16 cellular contexts compared by ENCODE assay signal in genomic region chr16:11072420-11073153, GRCh38.
DNase-seq lines count a peak whose midpoint lies in the region; ATAC-seq and TF ChIP-seq lines count a peak whose summit lies in the region.
"Had no signal": no experiment of that assay in that cellular context is flagged by ENCODE, and none has a peak within 500 bp of the region (broad histone marks: within the 10 kb centered on the region; RNA-seq: fewer than 3 reads in every experiment).

No MANE protein-coding gene starts in this region.

- H3K27me3 Mint-ChIP-seq in T-helper 1 cell treated with Interleukin-12 subunit alpha and Interleukin-12 subunit beta and Interleukin-4 antibody, amounts not matched to agents 30 μg/mL and 1 μg/mL, for 36 hours (ENCODE audit: low read depth): no peaks in the 10 kb centered on the region
- no peaks in the 10 kb centered on the region for H3K27me3 Mint-ChIP-seq in activated CD4-positive, alpha-beta memory T cell treated with anti-CD3 and anti-CD28 coated beads for 36 hours
- H3K27me3 Mint-ChIP-seq: effector memory CD8-positive, alpha-beta T cell; T-cell had no signal

- peaks cover 40% of the 10 kb centered on the region for H3K36me3 Mint-ChIP-seq in T-helper 1 cell treated with Interleukin-12 subunit alpha and Interleukin-12 subunit beta and Interleukin-4 antibody, amounts not matched to agents 30 μg/mL and 1 μg/mL, for 36 hours (ENCODE audit: low read depth)
- H3K36me3 Mint-ChIP-seq in activated CD4-positive, alpha-beta memory T cell treated with anti-CD3 and anti-CD28 coated beads for 36 hours: peaks cover 24% of the 10 kb centered on the region

- no peak for DNase-seq in T-helper 1 cell
- peak; percentile 49 for DNase-seq in EH (ENCODE audit: low read depth)
- DNase-seq in activated CD4-positive, alpha-beta memory T cell treated with anti-CD3 and anti-CD28 coated beads for 36 hours: no peak
- DNase-seq in fibroblast of peridontal ligament (ENCODE audit: extremely low read depth): peak; percentile 75
- no peak for DNase-seq in omental fat pad (ENCODE audit: low spot score)
- no peak for DNase-seq in NCI-H2196 (lab: John Stamatoyannopoulos, UW; ENCODE audit: unreplicated experiment)
- DNase-seq: ACHN; activated CD4-positive, alpha-beta T cell treated with anti-CD3 and anti-CD28 coated beads for 48 hours; effector memory CD8-positive, alpha-beta T cell; foreskin melanocyte; Karpas-422; NCI-H526; nephron progenitor cell; T-cell had no signal

- H3K27ac Mint-ChIP-seq in T-helper 1 cell treated with Interleukin-12 subunit alpha and Interleukin-12 subunit beta and Interleukin-4 antibody, amounts not matched to agents 30 μg/mL and 1 μg/mL, for 36 hours: peak overlapping the region; percentile 42
- H3K27ac Mint-ChIP-seq in activated CD4-positive, alpha-beta memory T cell treated with anti-CD3 and anti-CD28 coated beads for 36 hours: peak overlapping the region; percentile 76
- H3K27ac Mint-ChIP-seq: nephron progenitor cell, T-cell had no signal

- H3K4me1 Mint-ChIP-seq in T-helper 1 cell treated with Interleukin-12 subunit alpha and Interleukin-12 subunit beta and Interleukin-4 antibody, amounts not matched to agents 30 μg/mL and 1 μg/mL, for 36 hours (ENCODE audit: low read depth): peaks cover 53% of the 10 kb centered on the region
- H3K4me1 Mint-ChIP-seq in activated CD4-positive, alpha-beta memory T cell treated with anti-CD3 and anti-CD28 coated beads for 36 hours (ENCODE audit: low read depth): peaks cover 68% of the 10 kb centered on the region

- ATAC-seq in omental fat pad (ENCODE audit: low FRiP score): no peak
- no peak for ATAC-seq in HG02970 (IDR thresholded peaks at IDR 0.05; ENCODE audit: low FRiP score, unreplicated experiment)
- ATAC-seq: effector memory CD8-positive, alpha-beta T cell; T-cell had no signal

- POLR2A ChIA-PET in activated CD4-positive, alpha-beta memory T cell treated with anti-CD3 and anti-CD28 coated beads for 36 hours (lab: Charles Lee): interaction anchor here (1.1 kb wide), 1 partner anchor 20 kb away, joined by 3 read pairs; no protein-coding TSS in a partner anchor

- CTCF ChIA-PET in activated CD4-positive, alpha-beta memory T cell treated with anti-CD3 and anti-CD28 coated beads for 36 hours (lab: Charles Lee): no interaction called here

- no peaks in the 10 kb centered on the region for H3K9me3 Mint-ChIP-seq in T-helper 1 cell treated with Interleukin-12 subunit alpha and Interleukin-12 subunit beta and Interleukin-4 antibody, amounts not matched to agents 30 μg/mL and 1 μg/mL, for 36 hours
- no peaks in the 10 kb centered on the region for H3K9me3 Mint-ChIP-seq in activated CD4-positive, alpha-beta memory T cell treated with anti-CD3 and anti-CD28 coated beads for 36 hours
- H3K9me3 Mint-ChIP-seq: effector memory CD8-positive, alpha-beta T cell; nephron progenitor cell; T-cell had no signal

- no peak overlapping the region for H3K4me3 Mint-ChIP-seq in T-helper 1 cell treated with Interleukin-12 subunit alpha and Interleukin-12 subunit beta and Interleukin-4 antibody, amounts not matched to agents 30 μg/mL and 1 μg/mL, for 36 hours
- no peak overlapping the region for H3K4me3 Mint-ChIP-seq in activated CD4-positive, alpha-beta memory T cell treated with anti-CD3 and anti-CD28 coated beads for 36 hours
- H3K4me3 Mint-ChIP-seq: effector memory CD8-positive, alpha-beta T cell; nephron progenitor cell; T-cell had no signal

- no peak for TF ChIP-seq CTCF in omental fat pad (IDR thresholded peaks at IDR 0.05)

- intact Hi-C loops in activated CD4-positive, alpha-beta memory T cell treated with anti-CD3 and anti-CD28 coated beads for 36 hours (cut with micrococcal nuclease): no loop called here

Comparison
In these comparisons a context has a peak if more than half of its experiments do, and no peak if none do; other contexts are left out.
1. DNase-seq: peak in EH (single experiment) and fibroblast of peridontal ligament (single experiment); none in T-helper 1 cell (0 of 5), activated CD4-positive, alpha-beta memory T cell treated with anti-CD3 and anti-CD28 coated beads for 36 hours (single experiment), omental fat pad (single experiment) and NCI-H2196 (single experiment).